In the genomic region with DNA sequence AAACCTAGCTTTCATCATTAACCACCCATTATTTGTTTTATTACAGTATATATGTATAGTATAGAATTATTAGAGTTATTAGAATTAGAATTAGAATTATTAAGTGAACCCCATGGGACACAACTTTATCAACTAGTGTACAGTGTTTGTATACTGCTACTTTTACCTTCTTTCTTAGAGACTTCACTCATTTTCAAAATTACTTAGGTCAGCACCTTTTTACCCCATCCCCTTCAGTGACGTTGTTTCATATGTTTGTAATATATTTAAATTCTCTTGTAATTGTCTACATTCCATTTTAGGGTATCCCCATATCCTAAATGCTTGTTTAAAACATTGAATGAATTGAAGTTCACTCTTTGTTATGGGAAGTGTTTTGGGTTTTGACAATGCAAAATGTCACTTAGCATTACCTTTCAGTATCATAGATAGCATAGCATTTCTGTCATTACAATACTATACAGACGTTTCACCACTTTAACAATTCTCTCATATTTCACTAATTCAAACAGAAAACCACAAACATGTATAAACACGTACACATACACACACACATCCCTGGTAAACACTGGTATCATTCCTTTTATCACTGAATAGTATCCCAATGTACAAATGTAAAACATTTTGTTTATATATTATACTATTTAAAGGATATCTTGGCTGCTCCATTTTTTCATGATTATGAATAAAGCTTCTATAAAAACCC, we compare ENCODE assay signal across 9 cellular contexts.
"Had no signal": no experiment of that assay in that cellular context is flagged by ENCODE, and none has a peak within 500 bp of the region (broad histone marks: within the 10 kb centered on the region; RNA-seq: fewer than 3 reads in every experiment).

No MANE protein-coding gene starts in this region.

- H2AFZ ChIP-seq: GM23248 had no signal

- H3K9me3 ChIP-seq: HAP-1 had no signal

- FAIRE-seq: HTR-8/SVneo had no signal

- DNase-seq: GM23248, GOT3, H7, HFFc6, KBM-7 had no signal

- H3K27ac ChIP-seq: GM23248, KMS-11 had no signal

- H3K9ac ChIP-seq: GM23248, KMS-11 had no signal

- H3K4me2 ChIP-seq: KMS-11 had no signal

- ATAC-seq: HCT116 had no signal

- H3K4me3 ChIP-seq: GM23248, HAP-1 had no signal

- H3K36me3 ChIP-seq: HAP-1 had no signal

- H3K4me1 ChIP-seq: HAP-1 had no signal
